ENCODE assay signal across 8 cellular contexts in genomic region chr9:110254500-110254899, GRCh38. TPM values are rescaled to one million over a fixed set of nuclear protein-coding genes. Genes with fewer than 3 reads are reported as not detected.
A peak's percentile ranks its signal among the peaks of the same experiment; 100 is the strongest.
DNase-seq lines count a peak whose midpoint lies in the region; ATAC-seq and TF ChIP-seq lines count a peak whose summit lies in the region.

No MANE protein-coding gene starts in this region.

- H3K4me3 ChIP-seq in GM08714 (ENCODE audit: low read length) (peak overlapping the region; percentile 74), SK-N-MC (peak overlapping the region; percentile 93), fibroblast of pulmonary artery (replicated peaks; ENCODE audit: low read depth, low read length) (peak overlapping the region; percentile 81), gastrocnemius medialis (peak overlapping the region; percentile 73 to 85 (median 79))

- H3K27ac ChIP-seq in SK-N-MC (no peak overlapping the region), gastrocnemius medialis (peak overlapping the region in 3 of 4 donors; percentile 87 to 91 (median 89))

- H3K36me3 ChIP-seq in SK-N-MC (ENCODE audit: insufficient read depth, low read length) = peaks cover 27% of the 10 kb centered on the region
- peaks cover 0 to 11% of the 10 kb centered on the region in 2 donors for H3K36me3 ChIP-seq in gastrocnemius medialis

- H3K4me1 ChIP-seq in gastrocnemius medialis = peaks cover 7 to 15% of the 10 kb centered on the region in 2 donors

- DNase-seq in SK-N-MC (ENCODE audit: low read depth, low spot score) (no peak), fibroblast of pulmonary artery (ENCODE audit: low read depth) (no peak), gastrocnemius medialis (no peak), COR-L47 (lab: John Stamatoyannopoulos, UW) (no peak), COLO829 (ENCODE audit: low spot score) (no peak), NCI-H524 (lab: John Stamatoyannopoulos, UW) (no peak)
- DNase-seq in activated effector memory CD4-positive, alpha-beta T cell treated with Interleukin-2 at 50 U/mL for 16 hours = no peak

- no peak for ATAC-seq in gastrocnemius medialis

- H3K27me3 ChIP-seq in gastrocnemius medialis = no peaks in the 10 kb centered on the region

- peak overlapping the region; percentile 90 for H3K9ac ChIP-seq in SK-N-MC (ENCODE audit: insufficient read length)

- no peak for TF ChIP-seq POLR2A in gastrocnemius medialis (IDR thresholded peaks at IDR 0.05)

- in situ Hi-C loops in gastrocnemius medialis (cut with MboI; ENCODE audit: low sequenced_read_pairs in 4 of 4) = no loop called here

- H3K9me3 ChIP-seq in SK-N-MC (ENCODE audit: low read depth, low read length) = no peaks in the 10 kb centered on the region
- H3K9me3 ChIP-seq in gastrocnemius medialis = no peaks in the 10 kb centered on the region

- TF ChIP-seq CTCF in fibroblast of pulmonary artery (IDR thresholded peaks at IDR 0.05; ENCODE audit: low read length, missing control alignments) (no peak), gastrocnemius medialis (IDR thresholded peaks at IDR 0.05 in 4 of 5, conservative IDR thresholded peaks at IDR 0.05 in 1 of 5) (no peak)

- intact Hi-C loops in gastrocnemius medialis (cut with DNase I; ENCODE audit: low total_unique reads) = no loop called here

RNA-seq across cellular contexts. Expression of gene TXN, which starts 1.8 kb away (rescaled TPM):
- 100 to 1,000 TPM in 1 of 4 donors, 10 to 100 TPM in 3; 44.9 to 130 (median 58.5) TPM for total RNA-seq in gastrocnemius medialis

RNA-seq across cellular contexts. Expression of gene C9orf152, which starts 46.5 kb away (rescaled TPM):
- total RNA-seq in gastrocnemius medialis = not detected
